1 cellular context compared by ENCODE assay signal in genomic region chr11:113690619-113691569, GRCh38.
TF ChIP-seq lines count a peak whose summit lies in the region.

No MANE protein-coding gene starts in this region.

TF ChIP-seq in H1, 55 proteins besides CTCF, POLR2A, EP300 and RAD21:
- TF ChIP-seq GABPA (IDR thresholded peaks at IDR 0.05; ENCODE audit: borderline replicate concordance, insufficient read depth, low read length) (no peak), MAX (IDR thresholded peaks at IDR 0.05) (0 out of 2 replicates have a peak, but pooled peaks have one; percentile 18), YY1 (IDR thresholded peaks at IDR 0.05; ENCODE audit: low read depth, low read length) (no peak), TEAD4 (IDR thresholded peaks at IDR 0.05; ENCODE audit: low read depth, low read length) (0 out of 2 replicates have a peak, but pooled peaks have one; percentile 12)
